13 cellular contexts compared by ENCODE assay signal in the genomic region with DNA sequence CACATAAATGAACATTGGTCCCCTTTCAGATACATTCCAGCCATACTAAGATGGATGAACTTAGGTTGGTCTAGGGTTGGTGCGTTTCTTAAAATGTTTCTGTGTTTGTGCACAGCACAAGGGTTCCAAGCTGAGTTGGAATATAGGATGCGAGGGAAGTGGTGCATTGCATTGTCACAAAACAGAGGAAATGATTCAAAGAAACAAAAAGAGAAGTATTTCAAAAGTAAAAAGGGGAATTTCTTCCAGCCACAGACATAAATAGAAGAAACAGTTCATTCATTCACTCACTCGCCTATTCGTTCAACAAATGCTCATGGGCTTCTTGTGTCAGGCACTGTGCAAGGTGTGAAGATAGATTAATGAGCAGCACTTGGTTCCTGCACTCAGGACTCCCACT.
"Had no signal": no experiment of that assay in that cellular context is flagged by ENCODE, and none has a peak within 500 bp of the region (broad histone marks: within the 10 kb centered on the region; RNA-seq: fewer than 3 reads in every experiment).

No MANE protein-coding gene starts in this region.

- H3K79me2 ChIP-seq: parathyroid adenoma had no signal

- H3K27ac ChIP-seq: cardiac muscle cell, gastrocnemius medialis, parathyroid adenoma, testis, VCaP had no signal

- H3K4me1 ChIP-seq: gastrocnemius medialis, parathyroid adenoma, testis had no signal

- DNase-seq: activated CD4-positive, alpha-beta T cell treated with anti-CD3 and anti-CD28 coated beads for 4 hours; activated naive CD4-positive, alpha-beta T cell treated with Interleukin-2 at 50 U/mL for 16 hours; gastrocnemius medialis; kidney glomerular epithelial cell; stimulated activated CD4-positive, alpha-beta T cell treated with anti-CD3 and anti-CD28 coated beads, Interleukin-4, amount 100 ng/mL, for 1 hour; stimulated activated CD8-positive, alpha-beta memory T cell treated with anti-CD3 and anti-CD28 coated beads, Interleukin-4, amount 100 ng/mL, for 48 hours; stimulated activated naive CD8-positive, alpha-beta T cell treated with anti-CD3 and anti-CD28 coated beads, Interleukin-15, Interleukin-2, amounts not matched to agents 100 U/mL and 50 U/mL, for 24 hours had no signal

- H3K27me3 ChIP-seq: cardiac muscle cell, gastrocnemius medialis, testis had no signal

- ATAC-seq: gastrocnemius medialis; stimulated activated naive CD8-positive, alpha-beta T cell treated with anti-CD3 and anti-CD28 coated beads, Interleukin-15, Interleukin-2, amounts not matched to agents 100 U/mL and 50 U/mL, for 24 hours had no signal

- H3K36me3 ChIP-seq: cardiac muscle cell, gastrocnemius medialis had no signal

- H3K4me3 ChIP-seq: cardiac muscle cell, gastrocnemius medialis, testis had no signal

- FAIRE-seq: astrocyte, colon had no signal

- H3K9me3 ChIP-seq: gastrocnemius medialis, testis had no signal

- H2AFZ ChIP-seq: parathyroid adenoma had no signal

- H3K9ac ChIP-seq: parathyroid adenoma had no signal
